In the genomic region with DNA sequence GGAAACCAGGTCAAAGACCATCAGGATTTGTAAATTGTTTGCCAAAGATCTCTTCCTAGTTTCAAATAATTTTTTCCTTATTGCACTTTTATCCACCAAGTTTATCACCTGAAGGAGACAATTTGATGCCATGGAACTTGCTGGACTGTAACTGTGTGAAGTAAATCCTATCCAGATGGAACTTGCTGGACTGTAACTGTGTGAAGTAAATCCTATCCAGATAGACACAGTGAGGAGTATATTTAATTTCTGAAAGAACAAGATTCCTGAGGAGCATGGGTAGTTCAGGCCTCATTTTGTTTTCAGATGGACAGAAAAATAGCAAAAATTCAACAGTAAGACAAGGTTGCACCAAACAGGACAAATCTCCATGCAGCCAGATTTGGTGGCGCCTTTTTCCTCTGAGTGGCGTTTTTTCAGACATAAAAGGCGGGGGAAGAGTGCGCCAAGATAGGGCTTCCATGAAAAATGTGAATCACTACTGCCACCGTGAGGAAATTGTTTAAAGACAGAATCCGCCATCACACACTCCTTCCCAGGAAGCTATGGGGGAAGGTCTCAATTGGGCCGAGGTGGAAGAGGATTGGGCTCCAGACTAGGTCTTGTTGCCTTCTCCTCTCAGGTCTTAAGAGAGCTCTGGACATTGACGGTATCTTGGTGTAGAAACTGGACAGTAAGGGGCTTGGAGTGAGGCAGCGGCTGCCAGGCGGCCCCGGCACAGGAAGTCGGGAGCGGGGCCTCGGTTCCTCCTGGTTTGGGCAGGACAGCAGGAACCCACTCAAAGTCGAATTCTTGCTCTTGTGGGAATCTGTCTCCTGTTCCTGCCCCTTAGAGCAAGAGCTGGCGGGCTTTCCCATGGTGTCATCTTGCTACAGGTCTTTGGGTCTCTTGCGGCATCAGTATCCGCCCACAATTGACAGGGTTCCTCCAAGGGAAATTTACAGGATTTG, we compare ENCODE assay signal across 1 cellular context.
TF ChIP-seq lines count a peak whose summit lies in the region.

No MANE protein-coding gene starts in this region.

TF ChIP-seq in HepG2, 621 proteins besides CTCF, POLR2A, EP300 and RAD21 (continued from another document):
- TF ChIP-seq ISL2 (CRISPR knock-in tag; IDR thresholded peaks at IDR 0.05): no peak
